Comparison of ENCODE assay signal across 16 cellular contexts in the genomic region with DNA sequence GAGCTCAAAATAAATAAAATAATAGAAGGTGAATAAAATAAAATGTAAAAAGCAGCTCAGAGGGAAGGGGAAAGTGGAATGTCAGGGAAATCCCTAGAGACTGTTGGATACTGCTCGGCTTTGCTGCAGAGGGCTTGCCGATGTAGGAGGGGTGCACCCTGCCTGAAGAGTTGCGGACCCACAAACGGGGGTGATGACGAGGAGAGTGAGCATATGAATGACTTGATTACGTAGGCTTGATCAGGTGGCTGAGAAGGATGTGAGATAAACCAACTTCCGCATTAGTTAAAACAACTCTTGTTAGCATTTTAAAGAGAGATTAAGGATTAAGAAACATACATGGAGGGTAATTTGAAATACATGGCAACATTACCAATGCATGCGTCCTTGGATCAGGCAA. TPM values are rescaled to one million over a fixed set of nuclear protein-coding genes. Genes with fewer than 3 reads are reported as not detected.
A peak's percentile ranks its signal among the peaks of the same experiment; 100 is the strongest.
DNase-seq lines count a peak whose midpoint lies in the region; ATAC-seq lines count a peak whose summit lies in the region.
"Had no signal": no experiment of that assay in that cellular context is flagged by ENCODE, and none has a peak within 500 bp of the region (broad histone marks: within the 10 kb centered on the region; RNA-seq: fewer than 3 reads in every experiment).

No MANE protein-coding gene starts in this region.

- H3K9me3 ChIP-seq in T-helper 17 cell (ENCODE audit: control insufficient read depth, low read length, poor library complexity, severe bottlenecking), result no peaks in the 10 kb centered on the region
- H3K9me3 ChIP-seq: HAP-1 had no signal

- no peaks in the 10 kb centered on the region for H3K4me1 Mint-ChIP-seq in T-helper 17 cell
- H3K4me1 Mint-ChIP-seq: CD4-positive, alpha-beta memory T cell had no signal

- H3K27me3 Mint-ChIP-seq in T-helper 17 cell, result peaks cover 18% of the 10 kb centered on the region

- no peaks in the 10 kb centered on the region for H3K36me3 Mint-ChIP-seq in T-helper 17 cell (ENCODE audit: low read depth)
- H3K36me3 Mint-ChIP-seq: CD4-positive, alpha-beta memory T cell had no signal

- no peak overlapping the region for H3K4me3 ChIP-seq in H7 (ENCODE audit: insufficient read depth, low read depth, low read length)
- H3K4me3 ChIP-seq: HAP-1 had no signal

- no peak overlapping the region for H3K4me3 Mint-ChIP-seq in T-helper 17 cell
- H3K4me3 Mint-ChIP-seq: CD4-positive, alpha-beta memory T cell; HFFc6 had no signal

- peak overlapping the region; percentile 49 for H3K27ac Mint-ChIP-seq in T-helper 17 cell
- H3K27ac Mint-ChIP-seq: HFFc6 had no signal

- DNase-seq in H7 (peak; percentile 25), MV-4-11 (lab: John Stamatoyannopoulos, UW) (peak; percentile 53), T-helper 17 cell (no peak), H4 (ENCODE audit: low spot score) (no peak)
- DNase-seq in stimulated activated CD4-positive, alpha-beta T cell treated with anti-CD3 and anti-CD28 coated beads, Interleukin-4, amount 100 ng/mL, for 1 hour, result no peak
- DNase-seq: C1 segment of cervical spinal cord; Calu3; CD4-positive, alpha-beta memory T cell; COR-L47; DMS53; DMS79 treated with DMSO at 0.1 percent for 48 hours; GF-D8; HFFc6 had no signal

- H3K36me3 ChIP-seq in H7 (replicated peaks; ENCODE audit: control insufficient read depth, insufficient read depth, low read length), result no peaks in the 10 kb centered on the region
- H3K36me3 ChIP-seq: HAP-1 had no signal

- H3K27me3 ChIP-seq in H7 (ENCODE audit: control insufficient read depth, insufficient read depth, low read length), result no peaks in the 10 kb centered on the region

- no peak for ATAC-seq in T-helper 17 cell
- ATAC-seq in HG03571 (IDR thresholded peaks at IDR 0.05; ENCODE audit: unreplicated experiment), result no peak

RNA-seq across cellular contexts. Expression of a gene that starts 21.0 kb away (rescaled TPM):
- 29.0 and 32.5 TPM in 2 replicates for total RNA-seq in H7 (2014; rRNA removed; shearing (Covaris generic))
- total RNA-seq in T-helper 17 cell, result 1 to 10 TPM; 5.4 to 9.3 TPM
- total RNA-seq in H4 (2014; rRNA removed; shearing (Covaris generic)), result 46.3 and 53.9 TPM in 2 replicates

RNA-seq across cellular contexts. Expression of a gene that starts 34.1 kb away (rescaled TPM):
- total RNA-seq in H7 (2014; rRNA removed; shearing (Covaris generic)), result not detected in 2 replicates
- total RNA-seq in T-helper 17 cell, result under 1 TPM in 1 of 2 donors, not detected in 1; 0.17 TPM
- total RNA-seq in H4 (2014; rRNA removed; shearing (Covaris generic)), result not detected in 2 replicates
- total RNA-seq: Calu3; CD4-positive, alpha-beta memory T cell; H1 had no signal

Comparison
In these comparisons a context has a peak if more than half of its experiments do, and no peak if none do; other contexts are left out.
1. DNase-seq: peak in H7 (single experiment) and MV-4-11 (single experiment); none in T-helper 17 cell (0 of 3), stimulated activated CD4-positive, alpha-beta T cell treated with anti-CD3 and anti-CD28 coated beads, Interleukin-4, amount 100 ng/mL, for 1 hour (single experiment) and H4 (single experiment).